13 cellular contexts compared by ENCODE assay signal in genomic region chr14:64628940-64629403, GRCh38.
DNase-seq lines count a peak whose midpoint lies in the region; ATAC-seq and TF ChIP-seq lines count a peak whose summit lies in the region.
"Had no signal": no experiment of that assay in that cellular context is flagged by ENCODE, and none has a peak within 500 bp of the region (broad histone marks: within the 10 kb centered on the region; RNA-seq: fewer than 3 reads in every experiment).

No MANE protein-coding gene starts in this region.

- DNase-seq in AG08396 (ENCODE audit: low spot score) = peak; percentile 88
- peak; percentile 86 for DNase-seq in NCI-H226
- peak; percentile 84 for DNase-seq in epithelial cell of esophagus (ENCODE audit: low read depth)
- DNase-seq in H9 = no peak
- DNase-seq in HuH-7.5 (ENCODE audit: low spot score) = no peak
- DNase-seq: CD4-positive, alpha-beta T cell; cerebellar nuclear complex; left ventricle myocardium inferior; stimulated activated CD4-positive, alpha-beta T cell treated with anti-CD3 and anti-CD28 coated beads, Interleukin-2, amount 100 ng/mL, for 24 hours had no signal

- H3K14ac ChIP-seq in H9 (ENCODE audit: insufficient read depth, low read length) = no peak overlapping the region

- no peak overlapping the region for H2BK120ac ChIP-seq in H9 (ENCODE audit: low read depth, low read length, poor library complexity, severe bottlenecking)

- WGBS in H9 (ENCODE audit: extremely low coverage, insufficient read length, low lambda C conversion rate) = no CpG with 5 or more reads among the region's 7 CpGs

- no peak for TF ChIP-seq POLR2A in GM18505 (IDR thresholded peaks at IDR 0.05; ENCODE audit: borderline replicate concordance, extremely low read depth, insufficient read depth, insufficient read length)

- no peak overlapping the region for H3K23ac ChIP-seq in H9 (ENCODE audit: insufficient read length, low read depth, low read length)

- H2BK15ac ChIP-seq in H9 (ENCODE audit: low read depth, low read length) = no peak overlapping the region

- H3K79me2 ChIP-seq in H9 (ENCODE audit: insufficient read depth, low read length) = no peaks in the 10 kb centered on the region

- TF ChIP-seq CTCF in epithelial cell of esophagus (IDR thresholded peaks at IDR 0.05; ENCODE audit: insufficient read depth, low read depth, low read length, missing control alignments) (no peak), H9 (conservative IDR thresholded peaks at IDR 0.05) (no peak)

- H3K9me3 Mint-ChIP-seq in H9 = no peaks in the 10 kb centered on the region
- H3K9me3 Mint-ChIP-seq: CD4-positive, alpha-beta T cell; IgD-negative memory B cell had no signal

- H4K20me1 ChIP-seq in H9 (ENCODE audit: control insufficient read depth, insufficient read depth, insufficient read length) = no peaks in the 10 kb centered on the region

- H3K4me3 Mint-ChIP-seq in H9 = no peak overlapping the region
- H3K4me3 Mint-ChIP-seq: CD4-positive, alpha-beta T cell; IgD-negative memory B cell had no signal

- H3K9ac ChIP-seq in mucosa of rectum (ENCODE audit: low read depth in 1 of 2, low read length in 2 of 2) = no peak overlapping the region
- H3K9ac ChIP-seq in H9 (ENCODE audit: extremely low read depth, insufficient read length, low read length) = no peak overlapping the region

- H3K79me1 ChIP-seq in H9 (ENCODE audit: insufficient read depth, low read depth, low read length, poor library complexity, severe bottlenecking) = no peaks in the 10 kb centered on the region

- H2AK5ac ChIP-seq in H9 (ENCODE audit: insufficient read length, low read length) = no peak overlapping the region

- no peaks in the 10 kb centered on the region for H3K36me3 ChIP-seq in mucosa of rectum (ENCODE audit: control insufficient read depth in 2 of 2, insufficient read depth in 2 of 2, low read length in 2 of 2)
- H3K36me3 ChIP-seq: left ventricle myocardium inferior had no signal

- H3T11ph ChIP-seq in H9 (ENCODE audit: low read length) = no peak overlapping the region

- H3K4ac ChIP-seq in H9 (ENCODE audit: low read depth, low read length) = no peak overlapping the region

- H4K91ac ChIP-seq in H9 (ENCODE audit: insufficient read length, low read depth, low read length) = no peak overlapping the region

- no peak overlapping the region for H2BK12ac ChIP-seq in H9 (ENCODE audit: insufficient read length, low read depth, low read length)

- peak overlapping the region; percentile 26 to 29 for H3K27ac ChIP-seq in mucosa of rectum (ENCODE audit: low read depth in 2 of 2, low read length in 2 of 2)
- no peak overlapping the region for H3K27ac ChIP-seq in H9 (ENCODE audit: insufficient read length, low read depth, low read length)
- H3K27ac ChIP-seq: left ventricle myocardium inferior had no signal

- H3K23me2 ChIP-seq in H9 (ENCODE audit: insufficient read length, low read depth, low read length, poor library complexity, severe bottlenecking) = no peaks in the 10 kb centered on the region

- peaks cover 11 to 20% of the 10 kb centered on the region in 2 experiments for H3K4me1 Mint-ChIP-seq in H9

- no peak overlapping the region for H4K5ac ChIP-seq in H9 (ENCODE audit: insufficient read length, low read depth, low read length)

- no peaks in the 10 kb centered on the region; the same call in 1 of the 2 replicates for H3K27me3 Mint-ChIP-seq in H9 (ENCODE audit: low read depth)
- H3K27me3 Mint-ChIP-seq: CD4-positive, alpha-beta T cell had no signal

- ATAC-seq in GM18505 (IDR thresholded peaks at IDR 0.05; ENCODE audit: unreplicated experiment) (no peak), GM18520 (IDR thresholded peaks at IDR 0.05; ENCODE audit: unreplicated experiment) (no peak)

- no peaks in the 10 kb centered on the region for H3K27me3 ChIP-seq in mucosa of rectum (ENCODE audit: control insufficient read depth in 2 of 2, insufficient read depth in 2 of 2, low read length in 2 of 2)
- no peaks in the 10 kb centered on the region for H3K27me3 ChIP-seq in H9 (ENCODE audit: insufficient read depth, low read length)

- H4K8ac ChIP-seq in H9 (replicated peaks; ENCODE audit: insufficient read length, low read depth, low read length) = no peak overlapping the region

- H2BK5ac ChIP-seq in H9 (ENCODE audit: insufficient read length, low read length) = no peak overlapping the region

- H2BK20ac ChIP-seq in H9 (ENCODE audit: low read depth, low read length, poor library complexity, severe bottlenecking) = no peak overlapping the region

- H3K4me1 ChIP-seq in mucosa of rectum (ENCODE audit: control insufficient read depth in 2 of 2, insufficient read depth in 2 of 2, low read length in 2 of 2) (peaks cover 7 to 35% of the 10 kb centered on the region in 2 donors), H9 (ENCODE audit: insufficient read depth, low read length) (no peaks in the 10 kb centered on the region)
- H3K4me1 ChIP-seq: left ventricle myocardium inferior had no signal

- 0 out of 7 replicates have a peak overlapping the region, but pooled peaks of 1 of the 3 experiments have one; percentile 57 for H3K27ac Mint-ChIP-seq in H9
- H3K27ac Mint-ChIP-seq: CD4-positive, alpha-beta T cell; IgD-negative memory B cell had no signal

- H3K9me3 ChIP-seq in mucosa of rectum (ENCODE audit: control insufficient read depth in 2 of 2, low read length in 2 of 2) = no peaks in the 10 kb centered on the region
- no peaks in the 10 kb centered on the region for H3K9me3 ChIP-seq in H9 (ENCODE audit: control insufficient read depth, low read depth, low read length)
- H3K9me3 ChIP-seq: left ventricle myocardium inferior had no signal

- H2AFZ ChIP-seq in H9 (ENCODE audit: low read length) = no peak overlapping the region

- no peak overlapping the region for H3K18ac ChIP-seq in H9 (ENCODE audit: insufficient read length, low read depth, low read length)

- no peak overlapping the region for H3K4me2 ChIP-seq in H9 (ENCODE audit: insufficient read depth, insufficient read length, low read length)

- H3K36me3 Mint-ChIP-seq in H9 (ENCODE audit: insufficient read depth in 1 of 3, low read depth in 3 of 3) = no peaks in the 10 kb centered on the region
- H3K36me3 Mint-ChIP-seq: IgD-negative memory B cell had no signal

- no peak overlapping the region for H3K56ac ChIP-seq in H9 (ENCODE audit: insufficient read length, low read depth, low read length)

- H3K4me3 ChIP-seq in epithelial cell of esophagus (ENCODE audit: low read length) (no peak overlapping the region), mucosa of rectum (ENCODE audit: low read length in 2 of 2) (no peak overlapping the region)
- H3K4me3 ChIP-seq: left ventricle myocardium inferior had no signal

Comparison
In these comparisons a context has a peak if more than half of its experiments do, and no peak if none do; other contexts are left out.
1. DNase-seq: peak in AG08396 (single experiment), NCI-H226 (single experiment) and epithelial cell of esophagus (single experiment); none in H9 (single experiment) and HuH-7.5 (single experiment).